In genomic region chr1:200399860-200400259, GRCh38 we compare ENCODE assay signal across 18 cellular contexts. TPM values are rescaled to one million over a fixed set of nuclear protein-coding genes. Genes with fewer than 3 reads are reported as not detected.
DNase-seq lines count a peak whose midpoint lies in the region; ATAC-seq, FAIRE-seq and TF ChIP-seq lines count a peak whose summit lies in the region.
"Had no signal": no experiment of that assay in that cellular context is flagged by ENCODE, and none has a peak within 500 bp of the region (broad histone marks: within the 10 kb centered on the region; RNA-seq: fewer than 3 reads in every experiment).

No MANE protein-coding gene starts in this region.

- H3K9me2 ChIP-seq in GM23248 (ENCODE audit: insufficient read depth) = no peaks in the 10 kb centered on the region

- DNase-seq in GM23248 (no peak), RCC 7860 (ENCODE audit: low spot score) (no peak), progenitor cell of endocrine pancreas (ENCODE audit: low spot score, unreplicated experiment) (no peak), NCI-H82 treated with DMSO at 0.1 percent for 48 hours (lab: John Stamatoyannopoulos, UW; ENCODE audit: unreplicated experiment) (no peak), left ventricle myocardium superior (no peak)
- DNase-seq in activated T-cell treated with anti-CD3 and anti-CD28 coated beads, Interleukin-2, amount 50 U/mL, for 72 hours = no peak
- DNase-seq: CD4-positive, CD25-positive, alpha-beta regulatory T cell; DMS79; HCEC 1CT; Kasumi-1; NCI-H1417; NCI-H1694 treated with DMSO at 0.1 percent for 48 hours; NCI-H2081 treated with DMSO at 0.1 percent for 48 hours; NCI-H446 treated with DMSO at 0.1 percent for 48 hours; SIG-M5 had no signal

- intact Hi-C loops in left ventricle myocardium superior (cut with micrococcal nuclease) = no loop called here

- peaks cover 82% of the 10 kb centered on the region for H3F3A ChIP-seq in GM23248 (ENCODE audit: insufficient read depth)

- no peak overlapping the region for H3K27ac ChIP-seq in GM23248

- peaks cover 24% of the 10 kb centered on the region for H3K4me1 Mint-ChIP-seq in progenitor cell of endocrine pancreas (ENCODE audit: low read depth)
- peaks cover 10% of the 10 kb centered on the region for H3K4me1 Mint-ChIP-seq in activated T-cell treated with anti-CD3 and anti-CD28 coated beads, Interleukin-2, amount 50 U/mL, for 72 hours (ENCODE audit: low read depth)

- ATAC-seq in left ventricle myocardium superior = no peak
- ATAC-seq in HG03045 (IDR thresholded peaks at IDR 0.05; ENCODE audit: unreplicated experiment) = no peak
- no peak for ATAC-seq in activated T-cell treated with anti-CD3 and anti-CD28 coated beads, Interleukin-2, amount 50 U/mL, for 72 hours (replicated peaks in 1 of 2)
- ATAC-seq: SK-N-SH treated with all-trans-retinoic acid at 6 μM for 48 hours had no signal

- in situ Hi-C loops in GM23248 (cut with MboI) = no loop called here

- WGBS in GM23248 (ENCODE audit: low coverage in 1 of 2, low lambda C conversion rate in 2 of 2, missing lambda C conversion rate in 2 of 2), 2 experiments = 93 to 100% methylated on average over 1 of the region's 1 CpG

- no peaks in the 10 kb centered on the region for H3K9me3 Mint-ChIP-seq in progenitor cell of endocrine pancreas (ENCODE audit: low read depth)
- H3K9me3 Mint-ChIP-seq in activated T-cell treated with anti-CD3 and anti-CD28 coated beads, Interleukin-2, amount 50 U/mL, for 72 hours = no peaks in the 10 kb centered on the region
- H3K9me3 Mint-ChIP-seq: CD4-positive, CD25-positive, alpha-beta regulatory T cell had no signal

- peaks cover 5% of the 10 kb centered on the region for H3K36me3 Mint-ChIP-seq in progenitor cell of endocrine pancreas (ENCODE audit: insufficient read depth)
- H3K36me3 Mint-ChIP-seq in activated T-cell treated with anti-CD3 and anti-CD28 coated beads, Interleukin-2, amount 50 U/mL, for 72 hours (ENCODE audit: insufficient read depth in 2 of 2) = peaks cover 0 to 1% of the 10 kb centered on the region in 2 donors

- H3K4me3 ChIP-seq in GM23248 = no peak overlapping the region

- no peak overlapping the region for H2AFZ ChIP-seq in GM23248

- no peaks in the 10 kb centered on the region for H3K27me3 Mint-ChIP-seq in progenitor cell of endocrine pancreas
- no peaks in the 10 kb centered on the region for H3K27me3 Mint-ChIP-seq in activated T-cell treated with anti-CD3 and anti-CD28 coated beads, Interleukin-2, amount 50 U/mL, for 72 hours (ENCODE audit: low read depth)
- H3K27me3 Mint-ChIP-seq: CD4-positive, CD25-positive, alpha-beta regulatory T cell had no signal

- peaks cover 52% of the 10 kb centered on the region for H3K4me1 ChIP-seq in GM23248 (ENCODE audit: insufficient read depth)

- FAIRE-seq in RCC 7860 (lab: Jason Lieb, UNC) (peak; percentile 24), endometrium (lab: Jason Lieb, UNC) (peak; percentile 29)

- H3K27ac Mint-ChIP-seq in progenitor cell of endocrine pancreas = peak overlapping the region; percentile 57
- no peak overlapping the region for H3K27ac Mint-ChIP-seq in activated T-cell treated with anti-CD3 and anti-CD28 coated beads, Interleukin-2, amount 50 U/mL, for 72 hours

- peak overlapping the region; percentile 9 for H3K4me2 ChIP-seq in GM23248 (ENCODE audit: unreplicated experiment)

- peaks cover 70% of the 10 kb centered on the region for H3K36me3 ChIP-seq in GM23248 (ENCODE audit: low read depth)

- H3K4me3 Mint-ChIP-seq in progenitor cell of endocrine pancreas (ENCODE audit: low read depth) = no peak overlapping the region
- no peak overlapping the region for H3K4me3 Mint-ChIP-seq in activated T-cell treated with anti-CD3 and anti-CD28 coated beads, Interleukin-2, amount 50 U/mL, for 72 hours
- H3K4me3 Mint-ChIP-seq: CD4-positive, CD25-positive, alpha-beta regulatory T cell had no signal

- H4K20me1 ChIP-seq in GM23248 (ENCODE audit: insufficient read depth) = no peaks in the 10 kb centered on the region

- H3K9ac ChIP-seq in GM23248 = no peak overlapping the region

- no peaks in the 10 kb centered on the region for H3K27me3 ChIP-seq in GM23248 (replicated peaks; ENCODE audit: insufficient read depth)

- peaks cover 55% of the 10 kb centered on the region for H3K79me2 ChIP-seq in GM23248 (ENCODE audit: insufficient read depth)

- no peaks in the 10 kb centered on the region for H3K9me3 ChIP-seq in GM23248 (ENCODE audit: low read depth)

- TF ChIP-seq CTCF in progenitor cell of endocrine pancreas (IDR thresholded peaks at IDR 0.05; ENCODE audit: unreplicated experiment) = no peak

RNA-seq across cellular contexts. Expression of gene ZNF281, which starts 10.0 kb away (rescaled TPM):
- 41.6 and 45.2 TPM in 2 replicates for total RNA-seq in GM23248 (2014; rRNA removed; shearing (Covaris generic))
- polyA plus RNA-seq in GM23248 (2016; fragmentation: Nextera tagmentation; extraction: Ambion mirVana) = 39.1 and 40.3 TPM in 2 replicates
- total RNA-seq in progenitor cell of endocrine pancreas (34.2 and 35.0 TPM in 2 replicates), left ventricle myocardium superior (8.8 TPM)
- 10 to 100 TPM; 14.4 to 15.6 TPM for total RNA-seq in activated T-cell treated with anti-CD3 and anti-CD28 coated beads, Interleukin-2, amount 50 U/mL, for 72 hours
